8 cellular contexts compared by ENCODE assay signal in genomic region chr6:166106076-166106686, GRCh38.
DNase-seq lines count a peak whose midpoint lies in the region; ATAC-seq and TF ChIP-seq lines count a peak whose summit lies in the region.

No MANE protein-coding gene starts in this region.

- POLR2A ChIA-PET in activated CD4-positive, alpha-beta T cell treated with anti-CD3 and anti-CD28 coated beads, Interleukin-2, amount 10 ng/mL, durations not matched to agents 7 days and 5 days (lab: Charles Lee), result no interaction called here

- no peak overlapping the region for H3K14ac ChIP-seq in mesenchymal stem cell (ENCODE audit: low read length in 2 of 2)

- peaks cover 20% of the 10 kb centered on the region for H3K27me3 Mint-ChIP-seq in activated CD4-positive, alpha-beta T cell treated with anti-CD3 and anti-CD28 coated beads, Interleukin-2, amount 10 ng/mL, durations not matched to agents 7 days and 5 days

- no peaks in the 10 kb centered on the region for H3K36me3 Mint-ChIP-seq in activated CD4-positive, alpha-beta T cell treated with anti-CD3 and anti-CD28 coated beads, Interleukin-2, amount 10 ng/mL, durations not matched to agents 7 days and 5 days (ENCODE audit: low read depth)

- H3K4ac ChIP-seq in mesenchymal stem cell (ENCODE audit: low read depth in 1 of 2, low read length in 2 of 2), result no peak overlapping the region

- no peak overlapping the region for H2AK5ac ChIP-seq in mesenchymal stem cell (ENCODE audit: low read length, severe bottlenecking)

- H4K8ac ChIP-seq in mesenchymal stem cell (ENCODE audit: low read length), result no peak overlapping the region

- WGBS in mesenchymal stem cell, result under 1% methylated on average over 11 of the region's 11 CpGs

- H2BK120ac ChIP-seq in mesenchymal stem cell (ENCODE audit: low read depth, low read length), result no peak overlapping the region

- no peak overlapping the region for H3K4me3 Mint-ChIP-seq in activated CD4-positive, alpha-beta T cell treated with anti-CD3 and anti-CD28 coated beads, Interleukin-2, amount 10 ng/mL, durations not matched to agents 7 days and 5 days

- peaks cover 0 to 29% of the 10 kb centered on the region in 2 experiments for H3K27me3 ChIP-seq in mesenchymal stem cell (ENCODE audit: control insufficient read depth in 1 of 2, insufficient read depth in 1 of 2, low read length in 2 of 2)

- no peaks in the 10 kb centered on the region for H3K36me3 ChIP-seq in mesenchymal stem cell (ENCODE audit: control insufficient read depth in 1 of 2, insufficient read depth in 2 of 2, low read depth in 1 of 2, low read length in 2 of 2)

- H4K91ac ChIP-seq in mesenchymal stem cell (ENCODE audit: low read length), result no peak overlapping the region

- no peak overlapping the region for H2BK5ac ChIP-seq in mesenchymal stem cell (ENCODE audit: low read depth, low read length, poor library complexity, severe bottlenecking)

- H3K9me3 Mint-ChIP-seq in activated CD4-positive, alpha-beta T cell treated with anti-CD3 and anti-CD28 coated beads, Interleukin-2, amount 10 ng/mL, durations not matched to agents 7 days and 5 days, result no peaks in the 10 kb centered on the region

- no peak overlapping the region for H3K4me2 ChIP-seq in mesenchymal stem cell (ENCODE audit: low read length, poor library complexity, severe bottlenecking)

- H2BK12ac ChIP-seq in mesenchymal stem cell (ENCODE audit: low read length in 2 of 2), result no peak overlapping the region

- no peak overlapping the region for H3K4me3 ChIP-seq in mesenchymal stem cell (ENCODE audit: insufficient read depth in 1 of 2, low read depth in 1 of 2, low read length in 2 of 2)

- H3K79me1 ChIP-seq in mesenchymal stem cell (replicated peaks; ENCODE audit: low read length, poor library complexity, severe bottlenecking), result no peaks in the 10 kb centered on the region

- peak; percentile 90 for TF ChIP-seq CTCF in AG09319 (IDR thresholded peaks at IDR 0.05; ENCODE audit: low read depth, low read length)

- no peak overlapping the region for H3K27ac ChIP-seq in mesenchymal stem cell (ENCODE audit: low read length, poor library complexity, severe bottlenecking)

- ATAC-seq in GM18861 (IDR thresholded peaks at IDR 0.05; ENCODE audit: unreplicated experiment) (peak; percentile 69), HG03280 (IDR thresholded peaks at IDR 0.05; ENCODE audit: unreplicated experiment) (peak; percentile 58)

- H3K27ac Mint-ChIP-seq in activated CD4-positive, alpha-beta T cell treated with anti-CD3 and anti-CD28 coated beads, Interleukin-2, amount 10 ng/mL, durations not matched to agents 7 days and 5 days, result no peak overlapping the region

- no peak overlapping the region for H2BK15ac ChIP-seq in mesenchymal stem cell (ENCODE audit: low read depth, poor library complexity, severe bottlenecking)

- H3K9me3 ChIP-seq in mesenchymal stem cell (ENCODE audit: control insufficient read depth, low read length), result peaks cover 13% of the 10 kb centered on the region

- DNase-seq in AG09319 (ENCODE audit: extremely low read depth, low read depth) (peak; percentile 35), NCI-H524 treated with DMSO at 0.1 percent for 48 hours (lab: John Stamatoyannopoulos, UW) (peak; percentile 59), mesenchymal stem cell (peak; percentile 69)
- DNase-seq in activated CD4-positive, alpha-beta T cell treated with anti-CD3 and anti-CD28 coated beads, Interleukin-2, amount 10 ng/mL, durations not matched to agents 7 days and 5 days, result peak; percentile 73
- DNase-seq in effector CD8-positive, alpha-beta T cell (lab: John Stamatoyannopoulos, UW), result peak; percentile 35
- peak; percentile 2 to 34 for DNase-seq in stimulated activated CD8-positive, alpha-beta memory T cell treated with anti-CD3 and anti-CD28 coated beads, Interleukin-7, amount 100 ng/mL, for 4 hours (ENCODE audit: low read depth in 2 of 2)

- no peak overlapping the region for H3K18ac ChIP-seq in mesenchymal stem cell (ENCODE audit: low read depth in 1 of 2, low read length in 2 of 2)

- CTCF ChIA-PET in activated CD4-positive, alpha-beta T cell treated with anti-CD3 and anti-CD28 coated beads, Interleukin-2, amount 10 ng/mL, durations not matched to agents 7 days and 5 days (lab: Charles Lee), result interaction anchor here (1.0 to 1.7 kb wide), 2 partner anchors 37 to 221 kb away, joined by 3 to 6 read pairs; no protein-coding TSS in a partner anchor

- no peak overlapping the region for H2AFZ ChIP-seq in mesenchymal stem cell (ENCODE audit: low read depth, low read length)

- H3K4me1 Mint-ChIP-seq in activated CD4-positive, alpha-beta T cell treated with anti-CD3 and anti-CD28 coated beads, Interleukin-2, amount 10 ng/mL, durations not matched to agents 7 days and 5 days, result peaks cover 2% of the 10 kb centered on the region

- H3K4me1 ChIP-seq in mesenchymal stem cell (ENCODE audit: control insufficient read depth, insufficient read depth, low read depth, low read length), result no peaks in the 10 kb centered on the region

- H3K9ac ChIP-seq in mesenchymal stem cell (ENCODE audit: low read length), result no peak overlapping the region

- no peak overlapping the region for H3K23ac ChIP-seq in mesenchymal stem cell (ENCODE audit: low read length in 2 of 2)

Comparison
In these comparisons a context has a peak if more than half of its experiments do, and no peak if none do; other contexts are left out.
1. DNase-seq: peak in every context shown above with its lines; median percentile 73 in activated CD4-positive, alpha-beta T cell treated with anti-CD3 and anti-CD28 coated beads, Interleukin-2, amount 10 ng/mL, durations not matched to agents 7 days and 5 days; 69 in mesenchymal stem cell; 59 in NCI-H524 treated with DMSO at 0.1 percent for 48 hours; 35 in AG09319; 35 in effector CD8-positive, alpha-beta T cell; 18 in stimulated activated CD8-positive, alpha-beta memory T cell treated with anti-CD3 and anti-CD28 coated beads, Interleukin-7, amount 100 ng/mL, for 4 hours.